In genomic region chr18:9806905-9807304, GRCh38 we compare ENCODE assay signal across 1 cellular context.
TF ChIP-seq lines count a peak whose summit lies in the region.

No MANE protein-coding gene starts in this region.

TF ChIP-seq in HepG2, 621 proteins besides CTCF, POLR2A, EP300 and RAD21 (continued from another document and continues in another):
- TF ChIP-seq ZBTB26 (CRISPR knock-in tag; IDR thresholded peaks at IDR 0.05; ENCODE audit: borderline replicate concordance) (no peak), ZMYM3 (CRISPR knock-in tag; IDR thresholded peaks at IDR 0.05) (peak; percentile 85), ZNF564 (CRISPR knock-in tag; IDR thresholded peaks at IDR 0.05) (0 out of 2 replicates have a peak, but pooled peaks have one; percentile 65), POLR2AphosphoS2 (IDR thresholded peaks at IDR 0.05; ENCODE audit: low read depth, low read length) (no peak), ZNF782 (CRISPR knock-in tag; IDR thresholded peaks at IDR 0.05; ENCODE audit: borderline replicate concordance) (no peak), KDM1A (CRISPR knock-in tag; IDR thresholded peaks at IDR 0.05) (0 out of 2 replicates have a peak, but pooled peaks have one; percentile 24), DPF2 (CRISPR knock-in tag; IDR thresholded peaks at IDR 0.05; ENCODE audit: borderline replicate concordance, low read depth) (peak; percentile 43; the same call in 1 of the 2 replicates), ZMYM4 (CRISPR knock-in tag; IDR thresholded peaks at IDR 0.05) (peak; percentile 72), ARID2 (CRISPR knock-in tag; IDR thresholded peaks at IDR 0.05; ENCODE audit: borderline replicate concordance) (no peak), ZNF577 (CRISPR knock-in tag; IDR thresholded peaks at IDR 0.05; ENCODE audit: borderline replicate concordance, low read depth) (no peak), CEBPZ (IDR thresholded peaks at IDR 0.05; ENCODE audit: low read length) (no peak), THRA (CRISPR knock-in tag; IDR thresholded peaks at IDR 0.05; ENCODE audit: borderline replicate concordance) (peak; percentile 40; the same call in 1 of the 2 replicates), FOXP4 (CRISPR knock-in tag; IDR thresholded peaks at IDR 0.05) (0 out of 2 replicates have a peak, but pooled peaks have one; percentile 42), DMAP1 (CRISPR knock-in tag; IDR thresholded peaks at IDR 0.05) (no peak), NFE2L1 (CRISPR knock-in tag; IDR thresholded peaks at IDR 0.05; ENCODE audit: borderline replicate concordance) (no peak), E2F1 (CRISPR knock-in tag; IDR thresholded peaks at IDR 0.05) (no peak), NFE2 (CRISPR knock-in tag; IDR thresholded peaks at IDR 0.05) (no peak), ZNF768 (CRISPR knock-in tag; IDR thresholded peaks at IDR 0.05) (peak; percentile 69; the same call in 1 of the 2 replicates), ZNF333 (CRISPR knock-in tag; IDR thresholded peaks at IDR 0.05; ENCODE audit: borderline replicate concordance) (no peak), HOXA3 (CRISPR knock-in tag; IDR thresholded peaks at IDR 0.05) (peak; percentile 62), ZNF232 (CRISPR knock-in tag; IDR thresholded peaks at IDR 0.05; ENCODE audit: borderline replicate concordance) (peak; percentile 39; the same call in 1 of the 2 replicates), MAZ (IDR thresholded peaks at IDR 0.05; ENCODE audit: borderline replicate concordance, low read depth, low read length) (0 out of 2 replicates have a peak, but pooled peaks have one; percentile 24), MAZ (CRISPR knock-in tag; IDR thresholded peaks at IDR 0.05; ENCODE audit: low read depth) (no peak), MIXL1 (CRISPR knock-in tag; IDR thresholded peaks at IDR 0.05) (0 out of 2 replicates have a peak, but pooled peaks have one; percentile 14), YEATS4 (CRISPR knock-in tag; IDR thresholded peaks at IDR 0.05; ENCODE audit: borderline replicate concordance) (peak; percentile 42; the same call in 1 of the 2 replicates), ZFYVE20 (CRISPR knock-in tag; IDR thresholded peaks at IDR 0.05; ENCODE audit: borderline replicate concordance, low read depth) (no peak), FOXK2 (IDR thresholded peaks at IDR 0.05) (no peak), TERF1 (CRISPR knock-in tag; IDR thresholded peaks at IDR 0.05) (no peak), NFKBIZ (CRISPR knock-in tag; IDR thresholded peaks at IDR 0.05) (peak; percentile 44; the same call in 1 of the 2 replicates), MTA1 (CRISPR knock-in tag; IDR thresholded peaks at IDR 0.05; ENCODE audit: borderline replicate concordance) (peak; percentile 55; the same call in 1 of the 2 replicates), ZNF576 (CRISPR knock-in tag; IDR thresholded peaks at IDR 0.05) (0 out of 2 replicates have a peak, but pooled peaks have one; percentile 46), ELF1 (CRISPR knock-in tag; IDR thresholded peaks at IDR 0.05) (no peak), SALL1 (CRISPR knock-in tag; IDR thresholded peaks at IDR 0.05) (peak; percentile 92), ZNF816 (CRISPR knock-in tag; IDR thresholded peaks at IDR 0.05; ENCODE audit: borderline replicate concordance) (no peak), RXRB (CRISPR knock-in tag; IDR thresholded peaks at IDR 0.05; ENCODE audit: borderline replicate concordance) (0 out of 2 replicates have a peak, but pooled peaks have one; percentile 20), KLF13 (CRISPR knock-in tag; IDR thresholded peaks at IDR 0.05) (no peak), ZNF143 (CRISPR knock-in tag; IDR thresholded peaks at IDR 0.05) (no peak), HNRNPLL (IDR thresholded peaks at IDR 0.05; ENCODE audit: low read depth, low read length, poor library complexity, severe bottlenecking) (no peak), SOX13 (IDR thresholded peaks at IDR 0.05) (no peak), SOX13 (CRISPR knock-in tag; conservative IDR thresholded peaks at IDR 0.05 in 1 of 2, IDR thresholded peaks at IDR 0.05 in 1 of 2) (peak in 1 of 2 experiments; percentile 67; a peak in 2 of 4 replicates), NCOA2 (CRISPR knock-in tag; IDR thresholded peaks at IDR 0.05) (peak; percentile 63), MLLT10 (CRISPR knock-in tag; IDR thresholded peaks at IDR 0.05) (no peak), SKI (IDR thresholded peaks at IDR 0.05; ENCODE audit: partially characterized antibody) (peak; percentile 85), GTF3A (CRISPR knock-in tag; conservative IDR thresholded peaks at IDR 0.05) (no peak), PITX1 (CRISPR knock-in tag; IDR thresholded peaks at IDR 0.05) (peak; percentile 56; the same call in 1 of the 2 replicates), CREB3 (CRISPR knock-in tag; IDR thresholded peaks at IDR 0.05) (no peak), TEAD3 (CRISPR knock-in tag; optimal IDR thresholded peaks at IDR 0.05; ENCODE audit: borderline replicate concordance) (peak; percentile 81), BORCS8-MEF2B (CRISPR knock-in tag; IDR thresholded peaks at IDR 0.05) (0 out of 2 replicates have a peak, but pooled peaks have one; percentile 59), ZFP82 (CRISPR knock-in tag; IDR thresholded peaks at IDR 0.05; ENCODE audit: borderline replicate concordance) (no peak), PAXIP1 (CRISPR knock-in tag; conservative IDR thresholded peaks at IDR 0.05) (peak; percentile 86), ARHGAP35 (CRISPR knock-in tag; IDR thresholded peaks at IDR 0.05; ENCODE audit: borderline replicate concordance) (0 out of 2 replicates have a peak, but pooled peaks have one; percentile 37), ZNF7 (CRISPR knock-in tag; IDR thresholded peaks at IDR 0.05) (no peak), NR2F2 (IDR thresholded peaks at IDR 0.05; ENCODE audit: borderline replicate concordance, low read depth) (no peak), IRX3 (CRISPR knock-in tag; IDR thresholded peaks at IDR 0.05; ENCODE audit: borderline replicate concordance, low read depth) (peak; percentile 40; the same call in 1 of the 2 replicates), RBFOX2 (IDR thresholded peaks at IDR 0.05; ENCODE audit: low read depth, low read length) (no peak), HNF4G (IDR thresholded peaks at IDR 0.05; ENCODE audit: borderline replicate concordance, low read depth, low read length) (peak; percentile 88), HNF4G (CRISPR knock-in tag; IDR thresholded peaks at IDR 0.05; ENCODE audit: borderline replicate concordance, low read depth) (peak; percentile 84; the same call in 1 of the 2 replicates)
